ENCODE assay signal across 12 cellular contexts in genomic region chr9:96967591-96967990, GRCh38. TPM values are rescaled to one million over a fixed set of nuclear protein-coding genes. Genes with fewer than 3 reads are reported as not detected.
"Had no signal": no experiment of that assay in that cellular context is flagged by ENCODE, and none has a peak within 500 bp of the region (broad histone marks: within the 10 kb centered on the region; RNA-seq: fewer than 3 reads in every experiment).

No MANE protein-coding gene starts in this region.

RNA-seq across cellular contexts. Expression of gene NUTM2G, which starts 38.9 kb away (rescaled TPM):
- total RNA-seq: ascending aorta; fibroblast of lung; left ventricle myocardium superior; mucosa of descending colon; naive thymus-derived CD4-positive, alpha-beta T cell; ovary; pulmonary artery endothelial cell; T-helper 17 cell; transverse colon; vagina had no signal
- polyA plus RNA-seq: adipose tissue, fibroblast of lung, ovary, small intestine had no signal
